8 cellular contexts compared by ENCODE assay signal in genomic region chr1:52032124-52032784, GRCh38. TPM values are rescaled to one million over a fixed set of nuclear protein-coding genes. Genes with fewer than 3 reads are reported as not detected.
DNase-seq lines count a peak whose midpoint lies in the region; ATAC-seq lines count a peak whose summit lies in the region.

No MANE protein-coding gene starts in this region.

- POLR2A ChIA-PET in activated CD4-positive, alpha-beta T cell treated with anti-CD3 and anti-CD28 coated beads for 36 hours (lab: Charles Lee), result interaction anchor here (0.9 kb wide), 1 partner anchor 336 kb away, joined by 4 read pairs; no protein-coding TSS in a partner anchor
- POLR2A ChIA-PET in naive thymus-derived CD8-positive, alpha-beta T cell (lab: Charles Lee), result interaction anchor here (0.9 to 3.8 kb wide), 4 partner anchors 16 to 153 kb away, joined by 4 to 55 read pairs (median 6); partner anchors contain the start of genes BTF3L4 and TXNDC12

- H3K4me3 Mint-ChIP-seq in activated CD4-positive, alpha-beta T cell treated with anti-CD3 and anti-CD28 coated beads for 36 hours, result peak overlapping the region; percentile 91
- H3K4me3 Mint-ChIP-seq in central memory CD8-positive, alpha-beta T cell, result peak overlapping the region; percentile 92
- peak overlapping the region; percentile 89 to 95 (median 92) for H3K4me3 Mint-ChIP-seq in naive thymus-derived CD8-positive, alpha-beta T cell

- intact Hi-C loops in activated CD4-positive, alpha-beta T cell treated with anti-CD3 and anti-CD28 coated beads for 36 hours (cut with DNase I, micrococcal nuclease), result loop anchor here in 1 of 2 experiments (2.0 to 10.0 kb wide), 4 partner anchors 265 to 1295 kb away; partner anchors contain the start of gene LRP8

- H3K27ac Mint-ChIP-seq in activated CD4-positive, alpha-beta T cell treated with anti-CD3 and anti-CD28 coated beads for 36 hours, result peak overlapping the region; percentile 93
- peak overlapping the region; percentile 93 for H3K27ac Mint-ChIP-seq in central memory CD8-positive, alpha-beta T cell (ENCODE audit: low read depth)
- peak overlapping the region; percentile 94 to 99 (median 97) for H3K27ac Mint-ChIP-seq in naive thymus-derived CD8-positive, alpha-beta T cell

- no peaks in the 10 kb centered on the region for H3K27me3 Mint-ChIP-seq in activated CD4-positive, alpha-beta T cell treated with anti-CD3 and anti-CD28 coated beads for 36 hours
- H3K27me3 Mint-ChIP-seq in central memory CD8-positive, alpha-beta T cell, result no peaks in the 10 kb centered on the region
- no peaks in the 10 kb centered on the region for H3K27me3 Mint-ChIP-seq in naive thymus-derived CD8-positive, alpha-beta T cell

- peak overlapping the region; percentile 97 for H3K4me3 ChIP-seq in Jurkat, Clone E6-1 (ENCODE audit: low read length)

- H3K36me3 Mint-ChIP-seq in activated CD4-positive, alpha-beta T cell treated with anti-CD3 and anti-CD28 coated beads for 36 hours (ENCODE audit: low read depth), result peaks cover 36% of the 10 kb centered on the region
- peaks cover 19% of the 10 kb centered on the region for H3K36me3 Mint-ChIP-seq in central memory CD8-positive, alpha-beta T cell (ENCODE audit: insufficient read depth)
- H3K36me3 Mint-ChIP-seq in naive thymus-derived CD8-positive, alpha-beta T cell, result peaks cover 0 to 37% (median 0%) of the 10 kb centered on the region in 3 donors

- peak; percentile 14 for ATAC-seq in activated CD4-positive, alpha-beta T cell treated with anti-CD3 and anti-CD28 coated beads for 36 hours
- no peak for ATAC-seq in central memory CD8-positive, alpha-beta T cell (replicated peaks; ENCODE audit: extremely low read depth, poor library complexity, severe bottlenecking)
- no peak for ATAC-seq in naive thymus-derived CD8-positive, alpha-beta T cell
- no peak for ATAC-seq in GM18868 (IDR thresholded peaks at IDR 0.05; ENCODE audit: unreplicated experiment)

- H3K9me3 Mint-ChIP-seq in activated CD4-positive, alpha-beta T cell treated with anti-CD3 and anti-CD28 coated beads for 36 hours (ENCODE audit: low read depth), result no peaks in the 10 kb centered on the region
- H3K9me3 Mint-ChIP-seq in central memory CD8-positive, alpha-beta T cell, result no peaks in the 10 kb centered on the region
- H3K9me3 Mint-ChIP-seq in naive thymus-derived CD8-positive, alpha-beta T cell, result no peaks in the 10 kb centered on the region

- CTCF ChIA-PET in activated CD4-positive, alpha-beta T cell treated with anti-CD3 and anti-CD28 coated beads for 36 hours (lab: Charles Lee), result no interaction called here

- DNase-seq in activated CD4-positive, alpha-beta T cell treated with anti-CD3 and anti-CD28 coated beads for 36 hours, result peak; percentile 5
- no peak for DNase-seq in activated CD4-positive, alpha-beta T cell treated with anti-CD3 and anti-CD28 coated beads for 1 hour
- DNase-seq in Jurkat, Clone E6-1 (ENCODE audit: low read depth, low spot score), result no peak
- no peak for DNase-seq in central memory CD8-positive, alpha-beta T cell (ENCODE audit: low spot score in 2 of 2)
- DNase-seq in naive thymus-derived CD8-positive, alpha-beta T cell, result no peak
- no peak for DNase-seq in EL
- DNase-seq in effector CD8-positive, alpha-beta T cell (lab: John Stamatoyannopoulos, UW), result no peak

- peaks cover 32% of the 10 kb centered on the region for H3K4me1 Mint-ChIP-seq in activated CD4-positive, alpha-beta T cell treated with anti-CD3 and anti-CD28 coated beads for 36 hours
- H3K4me1 Mint-ChIP-seq in central memory CD8-positive, alpha-beta T cell, result peaks cover 34% of the 10 kb centered on the region
- H3K4me1 Mint-ChIP-seq in naive thymus-derived CD8-positive, alpha-beta T cell, result peaks cover 16 to 46% (median 41%) of the 10 kb centered on the region in 4 donors

RNA-seq across cellular contexts. Expression of gene KTI12, which starts 1.4 kb away (rescaled TPM):
- total RNA-seq in activated CD4-positive, alpha-beta T cell treated with anti-CD3 and anti-CD28 coated beads for 36 hours, result 10 to 100 TPM in 1 of 2 experiments, 1 to 10 TPM in 1; 7.6 to 12.3 TPM
- 13.5 TPM for polyA plus RNA-seq in Jurkat, Clone E6-1 (2012; ENCODE audit: insufficient read depth, insufficient read length)
- total RNA-seq in naive thymus-derived CD8-positive, alpha-beta T cell, result 10 to 100 TPM; 16.9 to 19.5 TPM
- polyA plus RNA-seq in naive thymus-derived CD8-positive, alpha-beta T cell, result 10 to 100 TPM; 42.2 to 47.5 (median 44.0) TPM

RNA-seq across cellular contexts. Expression of gene TXNDC12, which starts 22.7 kb away (rescaled TPM):
- total RNA-seq in activated CD4-positive, alpha-beta T cell treated with anti-CD3 and anti-CD28 coated beads for 36 hours, result 10 to 100 TPM; 21.9 to 31.5 TPM
- polyA plus RNA-seq in Jurkat, Clone E6-1 (2012; ENCODE audit: insufficient read depth, insufficient read length), result 89.6 TPM
- 10 to 100 TPM; 34.3 to 35.3 TPM for total RNA-seq in naive thymus-derived CD8-positive, alpha-beta T cell
- polyA plus RNA-seq in naive thymus-derived CD8-positive, alpha-beta T cell, result 10 to 100 TPM; 77.9 to 95.3 (median 84.0) TPM

RNA-seq across cellular contexts. Expression of gene BTF3L4, which starts 23.8 kb away (rescaled TPM):
- total RNA-seq in activated CD4-positive, alpha-beta T cell treated with anti-CD3 and anti-CD28 coated beads for 36 hours, result 10 to 100 TPM; 33.8 to 37.8 TPM
- 68.7 TPM for polyA plus RNA-seq in Jurkat, Clone E6-1 (2012; ENCODE audit: insufficient read depth, insufficient read length)
- total RNA-seq in naive thymus-derived CD8-positive, alpha-beta T cell, result 10 to 100 TPM; 33.1 to 38.2 TPM
- 10 to 100 TPM; 61.9 to 71.0 (median 68.4) TPM for polyA plus RNA-seq in naive thymus-derived CD8-positive, alpha-beta T cell

RNA-seq across cellular contexts. Expression of gene RAB3B, which starts 41.8 kb away (rescaled TPM):
- total RNA-seq in activated CD4-positive, alpha-beta T cell treated with anti-CD3 and anti-CD28 coated beads for 36 hours, result under 1 TPM; 0.07 to 0.11 TPM
- 1.5 TPM for polyA plus RNA-seq in Jurkat, Clone E6-1 (2012; ENCODE audit: insufficient read depth, insufficient read length)
- under 1 TPM; 0.05 TPM for total RNA-seq in naive thymus-derived CD8-positive, alpha-beta T cell
- polyA plus RNA-seq in naive thymus-derived CD8-positive, alpha-beta T cell, result under 1 TPM in 1 of 3 donors, not detected in 2; 0.01 TPM
